In the genomic region with DNA sequence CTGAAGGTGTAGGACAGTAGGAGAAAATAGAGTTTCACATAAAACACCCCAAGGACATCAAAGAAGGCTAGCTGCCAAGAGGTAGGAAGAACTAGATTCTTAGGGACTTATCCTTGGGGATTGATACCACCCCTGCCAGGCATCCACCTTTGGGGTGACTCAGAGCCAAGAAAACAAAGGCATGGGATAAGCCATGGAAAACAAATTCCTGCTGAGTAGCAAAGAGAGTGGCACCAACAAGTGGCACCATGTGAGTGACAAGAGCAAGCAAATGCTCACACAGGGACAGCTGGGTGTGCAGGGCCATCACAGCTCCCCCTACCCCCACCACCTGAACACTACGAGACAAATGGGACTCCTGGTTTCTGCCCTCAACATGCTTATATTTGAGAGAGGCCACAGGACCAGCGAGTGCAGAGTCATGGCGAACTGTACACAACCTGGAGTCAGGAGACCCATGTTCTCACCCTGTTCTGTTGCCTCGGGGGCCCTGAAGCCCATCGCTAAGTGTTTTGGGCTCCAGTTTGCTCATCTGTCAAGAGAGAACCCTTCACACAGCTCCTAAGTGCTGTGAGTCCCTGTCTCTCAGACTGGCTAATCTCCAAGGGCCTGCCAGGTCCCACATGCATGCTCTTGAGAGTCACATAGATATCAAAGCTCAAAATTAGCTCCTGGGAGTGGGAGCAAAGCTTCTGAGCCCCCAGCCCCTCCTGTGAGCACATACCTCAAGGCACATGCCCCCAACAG, we compare ENCODE assay signal across 14 cellular contexts.
DNase-seq lines count a peak whose midpoint lies in the region; ATAC-seq and TF ChIP-seq lines count a peak whose summit lies in the region.
"Had no signal": no experiment of that assay in that cellular context is flagged by ENCODE, and none has a peak within 500 bp of the region (broad histone marks: within the 10 kb centered on the region; RNA-seq: fewer than 3 reads in every experiment).

No MANE protein-coding gene starts in this region.

- no peaks in the 10 kb centered on the region for H3K9me2 ChIP-seq in SK-N-SH

- peak overlapping the region; percentile 70 for H3K27ac ChIP-seq in epithelial cell of prostate
- H3K27ac ChIP-seq in neural progenitor cell = no peak overlapping the region
- peak overlapping the region in 1 of 2 experiments; percentile 52; a peak in 2 of 4 replicates for H3K27ac ChIP-seq in SK-N-SH (ENCODE audit: low read depth in 2 of 2, low read length in 1 of 2)
- H3K27ac ChIP-seq: spleen, suprapubic skin had no signal

- WGBS in SK-N-SH (ENCODE audit: low lambda C conversion rate) = 25% methylated on average over 5 of the region's 5 CpGs

- TF ChIP-seq RAD21 in SK-N-SH (IDR thresholded peaks at IDR 0.05; ENCODE audit: low read length) = no peak

- no peaks in the 10 kb centered on the region for H3K9me3 Mint-ChIP-seq in neural progenitor cell
- H3K9me3 Mint-ChIP-seq: effector memory CD8-positive, alpha-beta T cell had no signal

- H3K4me1 ChIP-seq in neural progenitor cell (peaks cover 17% of the 10 kb centered on the region), SK-N-SH (ENCODE audit: control insufficient read depth in 1 of 2, insufficient read depth in 2 of 2, low read depth in 1 of 2, low read length in 1 of 2) (no peaks in the 10 kb centered on the region; a peak in 1 of 4 replicates)
- H3K4me1 ChIP-seq: spleen, suprapubic skin had no signal

- H3K36me3 ChIP-seq in neural progenitor cell = no peaks in the 10 kb centered on the region
- no peaks in the 10 kb centered on the region for H3K36me3 ChIP-seq in SK-N-SH (replicated peaks in 1 of 2; ENCODE audit: control insufficient read depth in 1 of 2, insufficient read depth in 2 of 2, low read length in 1 of 2)
- H3K36me3 ChIP-seq: spleen, suprapubic skin had no signal

- ATAC-seq in GM18870 (IDR thresholded peaks at IDR 0.05; ENCODE audit: unreplicated experiment) = no peak

- no peaks in the 10 kb centered on the region for H4K20me1 ChIP-seq in neural progenitor cell (ENCODE audit: low read depth)
- H4K20me1 ChIP-seq in SK-N-SH (ENCODE audit: insufficient read depth) = no peaks in the 10 kb centered on the region

- no peaks in the 10 kb centered on the region for H3K79me2 ChIP-seq in neural progenitor cell (ENCODE audit: low read depth)
- H3K79me2 ChIP-seq in SK-N-SH (ENCODE audit: insufficient read depth) = no peaks in the 10 kb centered on the region

- H3K9me3 ChIP-seq in neural progenitor cell (ENCODE audit: low read depth) (no peaks in the 10 kb centered on the region), SK-N-SH (no peaks in the 10 kb centered on the region)
- H3K9me3 ChIP-seq: spleen, suprapubic skin had no signal

- no peak for TF ChIP-seq EP300 in SK-N-SH (IDR thresholded peaks at IDR 0.05; ENCODE audit: borderline replicate concordance in 1 of 2, low read depth in 1 of 2, low read length in 1 of 2)

- POLR2A ChIA-PET in SK-N-SH (lab: Yijun Ruan, JAX) = no interaction called here

- TF ChIP-seq CTCF in neural progenitor cell (IDR thresholded peaks at IDR 0.05) (no peak), SK-N-SH (IDR thresholded peaks at IDR 0.05) (no peak)

- H3K9ac ChIP-seq in neural progenitor cell (no peak overlapping the region), SK-N-SH (no peak overlapping the region)

- CTCF ChIA-PET in SK-N-SH (lab: Yijun Ruan, JAX) = no interaction called here

- peaks cover 8% of the 10 kb centered on the region for H3K4me1 Mint-ChIP-seq in neural progenitor cell

- H3F3A ChIP-seq in neural progenitor cell (ENCODE audit: low read depth) = peaks cover 6% of the 10 kb centered on the region
- H3F3A ChIP-seq in SK-N-SH (replicated peaks; ENCODE audit: insufficient read depth) = peaks cover 4% of the 10 kb centered on the region

- peak overlapping the region; percentile 84 for H3K27ac Mint-ChIP-seq in neural progenitor cell

- DNase-seq in ELR (ENCODE audit: low read depth) (peak; percentile 42), NCI-H226 (peak; percentile 34), epithelial cell of prostate (ENCODE audit: low read depth, low spot score) (no peak), neural progenitor cell (ENCODE audit: low spot score) (no peak), NCI-H146 treated with DMSO at 0.1 percent for 48 hours (lab: John Stamatoyannopoulos, UW; ENCODE audit: unreplicated experiment) (no peak), NCI-H510A treated with DMSO at 0.1 percent for 48 hours (lab: John Stamatoyannopoulos, UW) (no peak), SK-N-SH (no peak)
- DNase-seq: activated CD4-positive, CD25-positive, alpha-beta regulatory T cell; anterior cingulate cortex; effector memory CD8-positive, alpha-beta T cell; NCI-H2029 treated with DMSO at 0.1 percent for 48 hours; spleen had no signal

- no peaks in the 10 kb centered on the region for H3K36me3 Mint-ChIP-seq in neural progenitor cell

- no peaks in the 10 kb centered on the region for H3K27me3 ChIP-seq in neural progenitor cell
- H3K27me3 ChIP-seq in SK-N-SH (ENCODE audit: insufficient read depth) = no peaks in the 10 kb centered on the region
- H3K27me3 ChIP-seq: spleen, suprapubic skin had no signal

- H3K27me3 Mint-ChIP-seq in neural progenitor cell (ENCODE audit: insufficient read depth, low read depth) = peaks cover 3% of the 10 kb centered on the region

- no peak overlapping the region for H3K4me3 Mint-ChIP-seq in neural progenitor cell

- H3K4me3 ChIP-seq in neural progenitor cell (no peak overlapping the region), SK-N-SH (ENCODE audit: low read depth in 2 of 2, low read length in 1 of 2) (no peak overlapping the region)
- H3K4me3 ChIP-seq: spleen, suprapubic skin had no signal

- H3K4me2 ChIP-seq in neural progenitor cell (no peak overlapping the region), SK-N-SH (no peak overlapping the region)

- H2AFZ ChIP-seq in neural progenitor cell (replicated peaks) (no peak overlapping the region), SK-N-SH (ENCODE audit: low read depth) (no peak overlapping the region)

TF ChIP-seq in SK-N-SH, 30 proteins besides CTCF, POLR2A, EP300 and RAD21 (continues in another document):
- TF ChIP-seq GATA2 (CRISPR knock-in tag; IDR thresholded peaks at IDR 0.05) (no peak), JUND (IDR thresholded peaks at IDR 0.05) (no peak), NFIC (IDR thresholded peaks at IDR 0.05; ENCODE audit: borderline replicate concordance) (no peak), MEF2A (IDR thresholded peaks at IDR 0.05; ENCODE audit: borderline replicate concordance, low read depth) (no peak), TAF1 (IDR thresholded peaks at IDR 0.05; ENCODE audit: borderline replicate concordance, low read depth, low read length) (no peak), FOXM1 (IDR thresholded peaks at IDR 0.05; ENCODE audit: low read depth) (no peak), CHD2 (IDR thresholded peaks at IDR 0.05; ENCODE audit: low read length, partially characterized antibody) (no peak)
- TF ChIP-seq, protein P1, sequence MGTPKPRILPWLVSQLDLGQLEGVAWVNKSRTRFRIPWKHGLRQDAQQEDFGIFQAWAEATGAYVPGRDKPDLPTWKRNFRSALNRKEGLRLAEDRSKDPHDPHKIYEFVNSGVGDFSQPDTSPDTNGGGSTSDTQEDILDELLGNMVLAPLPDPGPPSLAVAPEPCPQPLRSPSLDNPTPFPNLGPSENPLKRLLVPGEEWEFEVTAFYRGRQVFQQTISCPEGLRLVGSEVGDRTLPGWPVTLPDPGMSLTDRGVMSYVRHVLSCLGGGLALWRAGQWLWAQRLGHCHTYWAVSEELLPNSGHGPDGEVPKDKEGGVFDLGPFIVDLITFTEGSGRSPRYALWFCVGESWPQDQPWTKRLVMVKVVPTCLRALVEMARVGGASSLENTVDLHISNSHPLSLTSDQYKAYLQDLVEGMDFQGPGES (IDR thresholded peaks at IDR 0.05; ENCODE audit: low read depth, low read length) = no peak
- TF ChIP-seq, protein P2, sequence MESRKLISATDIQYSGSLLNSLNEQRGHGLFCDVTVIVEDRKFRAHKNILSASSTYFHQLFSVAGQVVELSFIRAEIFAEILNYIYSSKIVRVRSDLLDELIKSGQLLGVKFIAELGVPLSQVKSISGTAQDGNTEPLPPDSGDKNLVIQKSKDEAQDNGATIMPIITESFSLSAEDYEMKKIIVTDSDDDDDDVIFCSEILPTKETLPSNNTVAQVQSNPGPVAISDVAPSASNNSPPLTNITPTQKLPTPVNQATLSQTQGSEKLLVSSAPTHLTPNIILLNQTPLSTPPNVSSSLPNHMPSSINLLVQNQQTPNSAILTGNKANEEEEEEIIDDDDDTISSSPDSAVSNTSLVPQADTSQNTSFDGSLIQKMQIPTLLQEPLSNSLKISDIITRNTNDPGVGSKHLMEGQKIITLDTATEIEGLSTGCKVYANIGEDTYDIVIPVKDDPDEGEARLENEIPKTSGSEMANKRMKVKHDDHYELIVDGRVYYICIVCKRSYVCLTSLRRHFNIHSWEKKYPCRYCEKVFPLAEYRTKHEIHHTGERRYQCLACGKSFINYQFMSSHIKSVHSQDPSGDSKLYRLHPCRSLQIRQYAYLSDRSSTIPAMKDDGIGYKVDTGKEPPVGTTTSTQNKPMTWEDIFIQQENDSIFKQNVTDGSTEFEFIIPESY (IDR thresholded peaks at IDR 0.05; ENCODE audit: borderline replicate concordance, low read depth) = no peak
- TF ChIP-seq, protein P3, sequence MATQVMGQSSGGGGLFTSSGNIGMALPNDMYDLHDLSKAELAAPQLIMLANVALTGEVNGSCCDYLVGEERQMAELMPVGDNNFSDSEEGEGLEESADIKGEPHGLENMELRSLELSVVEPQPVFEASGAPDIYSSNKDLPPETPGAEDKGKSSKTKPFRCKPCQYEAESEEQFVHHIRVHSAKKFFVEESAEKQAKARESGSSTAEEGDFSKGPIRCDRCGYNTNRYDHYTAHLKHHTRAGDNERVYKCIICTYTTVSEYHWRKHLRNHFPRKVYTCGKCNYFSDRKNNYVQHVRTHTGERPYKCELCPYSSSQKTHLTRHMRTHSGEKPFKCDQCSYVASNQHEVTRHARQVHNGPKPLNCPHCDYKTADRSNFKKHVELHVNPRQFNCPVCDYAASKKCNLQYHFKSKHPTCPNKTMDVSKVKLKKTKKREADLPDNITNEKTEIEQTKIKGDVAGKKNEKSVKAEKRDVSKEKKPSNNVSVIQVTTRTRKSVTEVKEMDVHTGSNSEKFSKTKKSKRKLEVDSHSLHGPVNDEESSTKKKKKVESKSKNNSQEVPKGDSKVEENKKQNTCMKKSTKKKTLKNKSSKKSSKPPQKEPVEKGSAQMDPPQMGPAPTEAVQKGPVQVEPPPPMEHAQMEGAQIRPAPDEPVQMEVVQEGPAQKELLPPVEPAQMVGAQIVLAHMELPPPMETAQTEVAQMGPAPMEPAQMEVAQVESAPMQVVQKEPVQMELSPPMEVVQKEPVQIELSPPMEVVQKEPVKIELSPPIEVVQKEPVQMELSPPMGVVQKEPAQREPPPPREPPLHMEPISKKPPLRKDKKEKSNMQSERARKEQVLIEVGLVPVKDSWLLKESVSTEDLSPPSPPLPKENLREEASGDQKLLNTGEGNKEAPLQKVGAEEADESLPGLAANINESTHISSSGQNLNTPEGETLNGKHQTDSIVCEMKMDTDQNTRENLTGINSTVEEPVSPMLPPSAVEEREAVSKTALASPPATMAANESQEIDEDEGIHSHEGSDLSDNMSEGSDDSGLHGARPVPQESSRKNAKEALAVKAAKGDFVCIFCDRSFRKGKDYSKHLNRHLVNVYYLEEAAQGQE (IDR thresholded peaks at IDR 0.05; ENCODE audit: low read depth, low read length) = no peak

Comparison
In these comparisons a context has a peak if more than half of its experiments do, and no peak if none do; other contexts are left out.
1. DNase-seq: peak in ELR (single experiment) and NCI-H226 (single experiment); none in epithelial cell of prostate (single experiment), neural progenitor cell (single experiment), NCI-H146 treated with DMSO at 0.1 percent for 48 hours (single experiment), NCI-H510A treated with DMSO at 0.1 percent for 48 hours (single experiment) and SK-N-SH (single experiment).